In the genomic region with DNA sequence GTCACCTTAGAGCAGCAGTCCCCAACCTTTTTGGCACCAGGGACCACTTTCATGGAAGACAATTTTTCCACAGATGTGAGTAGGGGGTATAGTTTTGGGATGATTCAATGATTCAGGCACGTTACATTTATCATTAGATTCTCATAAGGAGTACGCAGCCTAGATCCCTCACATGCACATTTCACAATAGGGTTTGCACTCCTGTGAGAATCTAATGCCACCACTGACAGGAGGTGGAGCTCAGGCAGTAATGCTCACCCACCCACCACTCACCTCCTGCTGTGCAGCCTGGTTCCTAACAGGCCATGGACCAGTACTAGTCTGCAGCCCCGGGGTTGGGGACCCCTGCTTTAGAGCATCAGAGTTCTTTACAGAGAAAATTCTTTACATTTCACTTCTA, we compare ENCODE assay signal across 15 cellular contexts.
DNase-seq lines count a peak whose midpoint lies in the region; ATAC-seq and TF ChIP-seq lines count a peak whose summit lies in the region.
"Had no signal": no experiment of that assay in that cellular context is flagged by ENCODE, and none has a peak within 500 bp of the region (broad histone marks: within the 10 kb centered on the region; RNA-seq: fewer than 3 reads in every experiment).

No MANE protein-coding gene starts in this region.

- WGBS in mesenchymal stem cell: 86% methylated on average over 3 of the region's 3 CpGs

- no peaks in the 10 kb centered on the region for H3F3A ChIP-seq in GM23338 (replicated peaks; ENCODE audit: low read depth)

- 0 out of 2 replicates have a peak overlapping the region, but pooled peaks have one; percentile 18 for H3K4me2 ChIP-seq in GM23338
- no peak overlapping the region for H3K4me2 ChIP-seq in mesenchymal stem cell (ENCODE audit: low read length, poor library complexity, severe bottlenecking)

- H2BK120ac ChIP-seq in mesenchymal stem cell (ENCODE audit: low read depth, low read length): no peak overlapping the region

- H3K27ac ChIP-seq in GM23338 (ENCODE audit: low read depth): no peak overlapping the region
- H3K27ac ChIP-seq in mesenchymal stem cell (ENCODE audit: low read length, poor library complexity, severe bottlenecking): no peak overlapping the region

- H2AK5ac ChIP-seq in mesenchymal stem cell (ENCODE audit: low read length, severe bottlenecking): peak overlapping the region; percentile 35

- DNase-seq in GM23338 (ENCODE audit: low spot score) (no peak), amniotic epithelial cell (ENCODE audit: low read depth) (peak; percentile 60), mesenchymal stem cell (no peak), SW 1271 (lab: John Stamatoyannopoulos, UW) (no peak), left colon (no peak)
- no peak for DNase-seq in activated T-cell treated with anti-CD3 and anti-CD28 coated beads, Interleukin-2, amount 50 U/mL, for 4 hours
- DNase-seq: C1 segment of cervical spinal cord; Caco-2; CD4-positive, CD25-positive, alpha-beta regulatory T cell; CD8-positive, alpha-beta T cell; DMS153; DND-41; H7 had no signal

- no peaks in the 10 kb centered on the region for H3K9me2 ChIP-seq in GM23338 (ENCODE audit: insufficient read depth)

- H3K79me2 ChIP-seq in GM23338 (replicated peaks; ENCODE audit: insufficient read depth): no peaks in the 10 kb centered on the region

- H3K4me1 ChIP-seq in GM23338 (ENCODE audit: insufficient read depth) (peaks cover 23% of the 10 kb centered on the region), mesenchymal stem cell (ENCODE audit: control insufficient read depth, insufficient read depth, low read depth, low read length) (no peaks in the 10 kb centered on the region)
- H3K4me1 ChIP-seq: Caco-2 had no signal

- no peak overlapping the region for H2BK5ac ChIP-seq in mesenchymal stem cell (ENCODE audit: low read depth, low read length, poor library complexity, severe bottlenecking)

- H3K79me1 ChIP-seq in mesenchymal stem cell (replicated peaks; ENCODE audit: low read length, poor library complexity, severe bottlenecking): peaks cover 31% of the 10 kb centered on the region

- no peak overlapping the region for H3K4me3 Mint-ChIP-seq in GM23338
- H3K4me3 Mint-ChIP-seq in activated T-cell treated with anti-CD3 and anti-CD28 coated beads, Interleukin-2, amount 50 U/mL, for 4 hours: no peak overlapping the region
- H3K4me3 Mint-ChIP-seq: CD4-positive, CD25-positive, alpha-beta regulatory T cell; CD8-positive, alpha-beta T cell had no signal

- no peak overlapping the region for H4K8ac ChIP-seq in mesenchymal stem cell (ENCODE audit: low read length)

- H3K27me3 ChIP-seq in GM23338 (ENCODE audit: insufficient read depth): no peaks in the 10 kb centered on the region
- H3K27me3 ChIP-seq in mesenchymal stem cell (ENCODE audit: control insufficient read depth in 1 of 2, insufficient read depth in 1 of 2, low read length in 2 of 2): no peaks in the 10 kb centered on the region

- peaks cover 24% of the 10 kb centered on the region for H3K4me1 Mint-ChIP-seq in GM23338
- no peaks in the 10 kb centered on the region for H3K4me1 Mint-ChIP-seq in activated T-cell treated with anti-CD3 and anti-CD28 coated beads, Interleukin-2, amount 50 U/mL, for 4 hours (ENCODE audit: low read depth)
- H3K4me1 Mint-ChIP-seq: CD4-positive, CD25-positive, alpha-beta regulatory T cell had no signal

- no peak overlapping the region for H3K27ac Mint-ChIP-seq in GM23338
- H3K27ac Mint-ChIP-seq: CD4-positive, CD25-positive, alpha-beta regulatory T cell; CD8-positive, alpha-beta T cell had no signal

- ATAC-seq in GM23338: peak; percentile 47; the same call in 2 of the 3 replicates
- no peak for ATAC-seq in GM21447 (IDR thresholded peaks at IDR 0.05; ENCODE audit: unreplicated experiment)
- ATAC-seq in activated T-cell treated with anti-CD3 and anti-CD28 coated beads, Interleukin-2, amount 50 U/mL, for 4 hours: no peak
- no peak for ATAC-seq in left colon
- ATAC-seq: CD8-positive, alpha-beta T cell; HCT116 had no signal

- intact Hi-C loops in left colon (cut with DNase I, micrococcal nuclease): no loop called here

- H2BK15ac ChIP-seq in mesenchymal stem cell (ENCODE audit: low read depth, poor library complexity, severe bottlenecking): no peak overlapping the region

- no peak overlapping the region for H3K4me3 ChIP-seq in GM23338
- H3K4me3 ChIP-seq in mesenchymal stem cell (ENCODE audit: insufficient read depth in 1 of 2, low read depth in 1 of 2, low read length in 2 of 2): no peak overlapping the region

- no peak overlapping the region for H3K4ac ChIP-seq in mesenchymal stem cell (ENCODE audit: low read depth in 1 of 2, low read length in 2 of 2)

- no peaks in the 10 kb centered on the region for H4K20me1 ChIP-seq in GM23338 (replicated peaks; ENCODE audit: insufficient read depth)

- no peak for TF ChIP-seq CTCF in GM23338 (conservative IDR thresholded peaks at IDR 0.05; ENCODE audit: low read depth in 2 of 2)

- no peaks in the 10 kb centered on the region for H3K9me3 ChIP-seq in mesenchymal stem cell (ENCODE audit: control insufficient read depth, low read length)
- H3K9me3 ChIP-seq: Caco-2 had no signal

- H3K36me3 ChIP-seq in GM23338 (ENCODE audit: insufficient read depth): no peaks in the 10 kb centered on the region
- H3K36me3 ChIP-seq in mesenchymal stem cell (ENCODE audit: control insufficient read depth in 1 of 2, insufficient read depth in 2 of 2, low read depth in 1 of 2, low read length in 2 of 2): peaks cover 15 to 93% of the 10 kb centered on the region in 2 experiments

- H3K36me3 Mint-ChIP-seq in GM23338 (ENCODE audit: low read depth): peaks cover 15% of the 10 kb centered on the region
- no peaks in the 10 kb centered on the region for H3K36me3 Mint-ChIP-seq in activated T-cell treated with anti-CD3 and anti-CD28 coated beads, Interleukin-2, amount 50 U/mL, for 4 hours (ENCODE audit: insufficient read depth)
- H3K36me3 Mint-ChIP-seq: CD4-positive, CD25-positive, alpha-beta regulatory T cell; CD8-positive, alpha-beta T cell had no signal

- H3K18ac ChIP-seq in mesenchymal stem cell (ENCODE audit: low read depth in 1 of 2, low read length in 2 of 2): no peak overlapping the region

- H4K91ac ChIP-seq in mesenchymal stem cell (ENCODE audit: low read length): no peak overlapping the region

- H3K14ac ChIP-seq in mesenchymal stem cell (ENCODE audit: low read length in 2 of 2): no peak overlapping the region

- no peaks in the 10 kb centered on the region for H3K9me3 Mint-ChIP-seq in GM23338
- peaks cover 5% of the 10 kb centered on the region for H3K9me3 Mint-ChIP-seq in activated T-cell treated with anti-CD3 and anti-CD28 coated beads, Interleukin-2, amount 50 U/mL, for 4 hours
- H3K9me3 Mint-ChIP-seq: CD8-positive, alpha-beta T cell had no signal

- no peak overlapping the region for H2BK12ac ChIP-seq in mesenchymal stem cell (ENCODE audit: low read length in 2 of 2)

- H2AFZ ChIP-seq in GM23338 (no peak overlapping the region), mesenchymal stem cell (ENCODE audit: low read depth, low read length) (no peak overlapping the region)

- no peak overlapping the region for H3K23ac ChIP-seq in mesenchymal stem cell (ENCODE audit: low read length in 2 of 2)

- no peak overlapping the region for H3K9ac ChIP-seq in mesenchymal stem cell (ENCODE audit: low read length)

- H3K27me3 Mint-ChIP-seq in GM23338 (ENCODE audit: insufficient read depth, low read depth, poor library complexity): peaks cover 4% of the 10 kb centered on the region
- no peaks in the 10 kb centered on the region for H3K27me3 Mint-ChIP-seq in activated T-cell treated with anti-CD3 and anti-CD28 coated beads, Interleukin-2, amount 50 U/mL, for 4 hours (ENCODE audit: low read depth)
- H3K27me3 Mint-ChIP-seq: CD4-positive, CD25-positive, alpha-beta regulatory T cell had no signal

TF ChIP-seq in GM23338, 12 proteins besides CTCF, POLR2A, EP300 and RAD21 (continues in another document):
- no peak for TF ChIP-seq ZNF114 (CRISPR knock-in tag; IDR thresholded peaks at IDR 0.05)
- no peak for TF ChIP-seq STAT1 (IDR thresholded peaks at IDR 0.05; ENCODE audit: unreplicated experiment)
- TF ChIP-seq NANOG (IDR thresholded peaks at IDR 0.05; ENCODE audit: borderline replicate concordance): no peak
- no peak for TF ChIP-seq REST (IDR thresholded peaks at IDR 0.05; ENCODE audit: unreplicated experiment)
- TF ChIP-seq EZH2phosphoT487 (IDR thresholded peaks at IDR 0.05; ENCODE audit: unreplicated experiment): no peak
- TF ChIP-seq CREB1 (CRISPR knock-in tag; IDR thresholded peaks at IDR 0.05; ENCODE audit: low read depth): no peak
- TF ChIP-seq POLR2AphosphoS5 (IDR thresholded peaks at IDR 0.05; ENCODE audit: low read depth): no peak
- TF ChIP-seq EZH2 (IDR thresholded peaks at IDR 0.05; ENCODE audit: low read depth, unreplicated experiment): no peak
